In genomic region chr20:3766832-3767433, GRCh38 we compare ENCODE assay signal across 8 cellular contexts. TPM values are rescaled to one million over a fixed set of nuclear protein-coding genes. Genes with fewer than 3 reads are reported as not detected.
DNase-seq lines count a peak whose midpoint lies in the region; ATAC-seq and TF ChIP-seq lines count a peak whose summit lies in the region.

No MANE protein-coding gene starts in this region.

- H3K9me3 ChIP-seq in T-helper 17 cell (ENCODE audit: control insufficient read depth, low read length, poor library complexity, severe bottlenecking), result no peaks in the 10 kb centered on the region

- no peaks in the 10 kb centered on the region for H3K36me3 Mint-ChIP-seq in T-helper 1 cell treated with Interleukin-12 subunit alpha and Interleukin-12 subunit beta and Interleukin-4 antibody, amounts not matched to agents 30 μg/mL and 1 μg/mL, for 36 hours (ENCODE audit: low read depth)
- no peaks in the 10 kb centered on the region for H3K36me3 Mint-ChIP-seq in T-helper 17 cell (ENCODE audit: low read depth)

- H3K27ac Mint-ChIP-seq in T-helper 1 cell treated with Interleukin-12 subunit alpha and Interleukin-12 subunit beta and Interleukin-4 antibody, amounts not matched to agents 30 μg/mL and 1 μg/mL, for 36 hours, result no peak overlapping the region
- no peak overlapping the region for H3K27ac Mint-ChIP-seq in T-helper 17 cell

- DNase-seq in T-helper 1 cell, result no peak
- DNase-seq in T-helper 17 cell, result no peak
- no peak for DNase-seq in fibroblast of the aortic adventitia (ENCODE audit: low read depth)
- DNase-seq in retinal pigment epithelial cell (ENCODE audit: low read depth), result no peak
- no peak for DNase-seq in SIG-M5 treated with dmso at 0.1 percent for 504 hours (lab: John Stamatoyannopoulos, UW; ENCODE audit: unreplicated experiment)
- DNase-seq in activated CD8-positive, alpha-beta memory T cell treated with anti-CD3 and anti-CD28 coated beads for 24 hours, result no peak

- H3K4me1 Mint-ChIP-seq in T-helper 1 cell treated with Interleukin-12 subunit alpha and Interleukin-12 subunit beta and Interleukin-4 antibody, amounts not matched to agents 30 μg/mL and 1 μg/mL, for 36 hours (ENCODE audit: low read depth), result peaks cover 19% of the 10 kb centered on the region
- peaks cover 17% of the 10 kb centered on the region for H3K4me1 Mint-ChIP-seq in T-helper 17 cell

- H3K4me3 ChIP-seq in fibroblast of the aortic adventitia (ENCODE audit: low read depth, low read length), result peak overlapping the region; percentile 82
- H3K4me3 ChIP-seq in retinal pigment epithelial cell (ENCODE audit: low read length), result peak overlapping the region; percentile 70

- no peaks in the 10 kb centered on the region for H3K27me3 Mint-ChIP-seq in T-helper 1 cell treated with Interleukin-12 subunit alpha and Interleukin-12 subunit beta and Interleukin-4 antibody, amounts not matched to agents 30 μg/mL and 1 μg/mL, for 36 hours (ENCODE audit: low read depth)
- no peaks in the 10 kb centered on the region for H3K27me3 Mint-ChIP-seq in T-helper 17 cell

- H3K4me3 Mint-ChIP-seq in T-helper 1 cell treated with Interleukin-12 subunit alpha and Interleukin-12 subunit beta and Interleukin-4 antibody, amounts not matched to agents 30 μg/mL and 1 μg/mL, for 36 hours, result peak overlapping the region; percentile 78
- H3K4me3 Mint-ChIP-seq in T-helper 17 cell, result peak overlapping the region; percentile 87

- ATAC-seq in T-helper 17 cell (no peak), HG02938 (IDR thresholded peaks at IDR 0.05; ENCODE audit: unreplicated experiment) (no peak)

- no peaks in the 10 kb centered on the region for H3K9me3 Mint-ChIP-seq in T-helper 1 cell treated with Interleukin-12 subunit alpha and Interleukin-12 subunit beta and Interleukin-4 antibody, amounts not matched to agents 30 μg/mL and 1 μg/mL, for 36 hours

- no peak for TF ChIP-seq CTCF in fibroblast of the aortic adventitia (IDR thresholded peaks at IDR 0.05; ENCODE audit: insufficient read depth, low read length)
- TF ChIP-seq CTCF in retinal pigment epithelial cell (conservative IDR thresholded peaks at IDR 0.05; ENCODE audit: low read depth, low read length), result no peak

RNA-seq across cellular contexts. Expression of gene ADISSP, which starts 0.6 kb away (rescaled TPM):
- total RNA-seq in T-helper 17 cell (10 to 100 TPM; 13.3 to 19.0 TPM), fibroblast of the aortic adventitia (ENCODE audit: low replicate concordance) (28.4 and 37.7 TPM in 2 replicates)

RNA-seq across cellular contexts. Expression of gene SPEF1, which starts 14.3 kb away (rescaled TPM):
- total RNA-seq in T-helper 17 cell (under 1 TPM in 1 of 2 donors, not detected in 1; 0.18 TPM), fibroblast of the aortic adventitia (ENCODE audit: low replicate concordance) (0.09 TPM in 1 of 2 replicates, not detected in the other)

RNA-seq across cellular contexts. Expression of gene CENPB, which starts 19.6 kb away (rescaled TPM):
- total RNA-seq in T-helper 17 cell (10 to 100 TPM; 36.9 to 40.2 TPM), fibroblast of the aortic adventitia (ENCODE audit: low replicate concordance) (94.8 and 170 TPM in 2 replicates)

RNA-seq across cellular contexts. Expression of gene CDC25B, which starts 29.2 kb away (rescaled TPM):
- total RNA-seq in T-helper 17 cell (100 to 1,000 TPM; 220 to 223 TPM), fibroblast of the aortic adventitia (ENCODE audit: low replicate concordance) (51.0 and 58.5 TPM in 2 replicates)

RNA-seq across cellular contexts. Expression of gene HSPA12B, which starts 34.4 kb away (rescaled TPM):
- total RNA-seq in T-helper 17 cell (not detected), fibroblast of the aortic adventitia (ENCODE audit: low replicate concordance) (0.18 and 8.3 TPM in 2 replicates)
